In the genomic region with DNA sequence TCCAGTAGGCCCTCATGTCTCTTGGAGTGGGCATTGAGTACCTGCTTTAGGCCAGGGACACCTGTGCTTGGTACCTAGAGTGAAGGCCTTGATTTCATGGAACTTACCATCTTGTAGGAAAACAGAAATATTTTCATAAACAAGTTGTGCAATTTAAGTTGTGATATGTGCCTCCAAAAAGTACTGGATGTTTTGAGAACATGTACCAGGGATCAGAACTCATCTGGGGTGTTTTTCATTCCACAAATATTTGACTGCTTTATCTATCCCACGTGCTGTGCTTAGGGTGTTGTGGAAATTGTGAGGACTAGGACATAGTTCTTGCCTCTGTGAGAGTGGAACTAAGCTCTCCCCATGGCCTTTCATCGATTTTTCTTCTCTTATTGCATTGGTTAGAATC, we compare ENCODE assay signal across 16 cellular contexts. TPM values are rescaled to one million over a fixed set of nuclear protein-coding genes. Genes with fewer than 3 reads are reported as not detected.
DNase-seq lines count a peak whose midpoint lies in the region; ATAC-seq and TF ChIP-seq lines count a peak whose summit lies in the region.
"Had no signal": no experiment of that assay in that cellular context is flagged by ENCODE, and none has a peak within 500 bp of the region (broad histone marks: within the 10 kb centered on the region; RNA-seq: fewer than 3 reads in every experiment).

No MANE protein-coding gene starts in this region.

- H3K27me3 ChIP-seq in upper lobe of left lung = no peaks in the 10 kb centered on the region

- ATAC-seq in sciatic nerve (peak; percentile 27), upper lobe of left lung (ENCODE audit: low FRiP score in 2 of 2) (no peak), HG03135 (IDR thresholded peaks at IDR 0.05; ENCODE audit: unreplicated experiment) (no peak), GM21528 (IDR thresholded peaks at IDR 0.05; ENCODE audit: low FRiP score, unreplicated experiment) (no peak), GM21367 (IDR thresholded peaks at IDR 0.05; ENCODE audit: unreplicated experiment) (no peak)
- ATAC-seq: GM23338 had no signal

- H3K4me3 ChIP-seq in HEK293 (ENCODE audit: low read depth, low read length) (no peak overlapping the region), fibroblast of villous mesenchyme (ENCODE audit: low read depth, low read length) (no peak overlapping the region), upper lobe of left lung (no peak overlapping the region)
- H3K4me3 ChIP-seq: BLaER1, GM23338 had no signal

- 69 to 80% methylated on average over 2 of the region's 2 CpGs for WGBS in upper lobe of left lung, 2 donors

- H3K27ac ChIP-seq in HEK293 (ENCODE audit: extremely low read depth, low read depth, low read length) (no peak overlapping the region), upper lobe of left lung (peak overlapping the region in 3 of 4 donors; percentile 62 to 72 (median 65))
- H3K27ac ChIP-seq: BLaER1 had no signal

- intact Hi-C loops in sciatic nerve (cut with DNase I) = no loop called here

- H3K4me1 ChIP-seq in HEK293 (ENCODE audit: control insufficient read depth, insufficient read depth, low read length) (no peaks in the 10 kb centered on the region), upper lobe of left lung (peaks cover 0 to 6% (median 3%) of the 10 kb centered on the region in 4 donors)
- H3K4me1 ChIP-seq: BLaER1 had no signal

- CTCF ChIA-PET in HEK293 (lab: Yijun Ruan, JAX) = no interaction called here

- TF ChIP-seq EP300 in upper lobe of left lung (IDR thresholded peaks at IDR 0.05) = peak in 1 of 4 donors; percentile 35

- TF ChIP-seq CTCF in HEK293 (tag by site-specific recombination; IDR thresholded peaks at IDR 0.05) (no peak), fibroblast of villous mesenchyme (IDR thresholded peaks at IDR 0.05; ENCODE audit: insufficient read depth, low read depth, low read length) (no peak), upper lobe of left lung (IDR thresholded peaks at IDR 0.05) (no peak)

- TF ChIP-seq POLR2A in upper lobe of left lung (IDR thresholded peaks at IDR 0.05) = no peak

- DNase-seq in fibroblast of villous mesenchyme (ENCODE audit: low read depth) (peak; percentile 59), sciatic nerve (ENCODE audit: low spot score) (no peak), upper lobe of left lung (no peak)
- DNase-seq: 8988T; AML-193; Caco-2; CD8-positive, alpha-beta memory T cell; DND-41; GDM1; H9 had no signal

- POLR2A ChIA-PET in HEK293 (lab: Yijun Ruan, JAX) = no interaction called here

- H3K36me3 ChIP-seq in HEK293 (ENCODE audit: control insufficient read depth in 2 of 2, insufficient read depth in 1 of 2, low read length in 2 of 2) (peaks cover 0 to 15% of the 10 kb centered on the region in 2 experiments; a peak in 1 of 3 replicates), upper lobe of left lung (peaks cover 0 to 8% (median 0%) of the 10 kb centered on the region in 4 donors)
- H3K36me3 ChIP-seq: BLaER1 had no signal

- H3K9me3 ChIP-seq in HEK293 (ENCODE audit: control insufficient read depth, insufficient read depth, low read depth, low read length) = no peaks in the 10 kb centered on the region
- H3K9me3 ChIP-seq in upper lobe of left lung = peaks cover 0 to 3% (median 0%) of the 10 kb centered on the region in 4 donors
- H3K9me3 ChIP-seq: Caco-2 had no signal

TF ChIP-seq in HEK293, 187 proteins besides CTCF, POLR2A, EP300 and RAD21:
- no peak for TF ChIP-seq MEIS1 (CRISPR knock-in tag; IDR thresholded peaks at IDR 0.05; ENCODE audit: borderline replicate concordance)
- no peak for TF ChIP-seq ZNF76 (tag by site-specific recombination; IDR thresholded peaks at IDR 0.05; ENCODE audit: borderline replicate concordance, low read depth)
- TF ChIP-seq SETDB1 (IDR thresholded peaks at IDR 0.05; ENCODE audit: insufficient read length, low read length) = peak; percentile 24

RNA-seq across cellular contexts. Expression of gene NKD1, which starts 8.8 kb away (rescaled TPM):
- total RNA-seq in fibroblast of villous mesenchyme (under 0.01 TPM in 1 of 2 replicates, not detected in the other), sciatic nerve (37.0 TPM), upper lobe of left lung (10 to 100 TPM in 5 of 6 donors, 1 to 10 TPM in 1; 9.9 to 59.7 (median 21.4) TPM)

Comparison
In these comparisons a context has a peak if more than half of its experiments do, and no peak if none do; other contexts are left out.
1. RNA of gene NKD1, which starts 8.8 kb away (total RNA-seq): 37.0 TPM in sciatic nerve (single experiment) and 9.9 to 59.7 TPM in upper lobe of left lung; under 0.01 TPM in fibroblast of villous mesenchyme; every median in the first group is over 10 times any median in the second.